In genomic region chr1:28369518-28370219, GRCh38 we compare ENCODE assay signal across 1 cellular context.
TF ChIP-seq lines count a peak whose summit lies in the region.

PHACTR4 (plus strand) TSS chr1:28369740; CDS start chr1:28407448, 37,708 bp downstream.

TF ChIP-seq in K562, 482 proteins besides CTCF, POLR2A, EP300 and RAD21 (continued from another document):
- TF ChIP-seq TAF15 (IDR thresholded peaks at IDR 0.05; ENCODE audit: low read depth, low read length), result no peak
- TF ChIP-seq ATF1 (CRISPR knock-in tag; IDR thresholded peaks at IDR 0.05), result no peak
- TF ChIP-seq ATF1 (tag; IDR thresholded peaks at IDR 0.05), result peak; percentile 93
- TF ChIP-seq POLR2B (IDR thresholded peaks at IDR 0.05; ENCODE audit: low read depth, partially characterized antibody), result peak; percentile 98
- no peak for TF ChIP-seq STAT5A (IDR thresholded peaks at IDR 0.05; ENCODE audit: borderline replicate concordance, low read length)
- TF ChIP-seq ZNF583 (CRISPR knock-in tag; IDR thresholded peaks at IDR 0.05), result no peak
- TF ChIP-seq TEAD4 (IDR thresholded peaks at IDR 0.05; ENCODE audit: low read length), result no peak; the same call in 1 of the 2 replicates
- TF ChIP-seq TEAD4 (CRISPR knock-in tag; IDR thresholded peaks at IDR 0.05; ENCODE audit: borderline replicate concordance), result no peak
- no peak for TF ChIP-seq ZNF324 (CRISPR knock-in tag; IDR thresholded peaks at IDR 0.05)
- TF ChIP-seq, protein P1, sequence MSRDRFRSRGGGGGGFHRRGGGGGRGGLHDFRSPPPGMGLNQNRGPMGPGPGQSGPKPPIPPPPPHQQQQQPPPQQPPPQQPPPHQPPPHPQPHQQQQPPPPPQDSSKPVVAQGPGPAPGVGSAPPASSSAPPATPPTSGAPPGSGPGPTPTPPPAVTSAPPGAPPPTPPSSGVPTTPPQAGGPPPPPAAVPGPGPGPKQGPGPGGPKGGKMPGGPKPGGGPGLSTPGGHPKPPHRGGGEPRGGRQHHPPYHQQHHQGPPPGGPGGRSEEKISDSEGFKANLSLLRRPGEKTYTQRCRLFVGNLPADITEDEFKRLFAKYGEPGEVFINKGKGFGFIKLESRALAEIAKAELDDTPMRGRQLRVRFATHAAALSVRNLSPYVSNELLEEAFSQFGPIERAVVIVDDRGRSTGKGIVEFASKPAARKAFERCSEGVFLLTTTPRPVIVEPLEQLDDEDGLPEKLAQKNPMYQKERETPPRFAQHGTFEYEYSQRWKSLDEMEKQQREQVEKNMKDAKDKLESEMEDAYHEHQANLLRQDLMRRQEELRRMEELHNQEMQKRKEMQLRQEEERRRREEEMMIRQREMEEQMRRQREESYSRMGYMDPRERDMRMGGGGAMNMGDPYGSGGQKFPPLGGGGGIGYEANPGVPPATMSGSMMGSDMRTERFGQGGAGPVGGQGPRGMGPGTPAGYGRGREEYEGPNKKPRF (IDR thresholded peaks at IDR 0.05; ENCODE audit: low read depth, low read length), result no peak
- no peak for TF ChIP-seq TFAM (CRISPR knock-in tag; conservative IDR thresholded peaks at IDR 0.05)
- no peak for TF ChIP-seq ZMIZ1 (IDR thresholded peaks at IDR 0.05; ENCODE audit: low read depth in 2 of 2, low read length in 2 of 2)
- TF ChIP-seq CHCHD3 (CRISPR knock-in tag; IDR thresholded peaks at IDR 0.05), result no peak
- TF ChIP-seq LARP7 (IDR thresholded peaks at IDR 0.05), result no peak
- TF ChIP-seq, protein P2, sequence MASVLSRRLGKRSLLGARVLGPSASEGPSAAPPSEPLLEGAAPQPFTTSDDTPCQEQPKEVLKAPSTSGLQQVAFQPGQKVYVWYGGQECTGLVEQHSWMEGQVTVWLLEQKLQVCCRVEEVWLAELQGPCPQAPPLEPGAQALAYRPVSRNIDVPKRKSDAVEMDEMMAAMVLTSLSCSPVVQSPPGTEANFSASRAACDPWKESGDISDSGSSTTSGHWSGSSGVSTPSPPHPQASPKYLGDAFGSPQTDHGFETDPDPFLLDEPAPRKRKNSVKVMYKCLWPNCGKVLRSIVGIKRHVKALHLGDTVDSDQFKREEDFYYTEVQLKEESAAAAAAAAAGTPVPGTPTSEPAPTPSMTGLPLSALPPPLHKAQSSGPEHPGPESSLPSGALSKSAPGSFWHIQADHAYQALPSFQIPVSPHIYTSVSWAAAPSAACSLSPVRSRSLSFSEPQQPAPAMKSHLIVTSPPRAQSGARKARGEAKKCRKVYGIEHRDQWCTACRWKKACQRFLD (CRISPR knock-in tag; IDR thresholded peaks at IDR 0.05), result peak; percentile 94
- no peak for TF ChIP-seq SRSF7 (optimal IDR thresholded peaks at IDR 0.05; ENCODE audit: low read depth, low read length)
- 0 out of 2 replicates have a peak, but pooled peaks have one; percentile 67 for TF ChIP-seq ZNF232 (CRISPR knock-in tag; IDR thresholded peaks at IDR 0.05)
- TF ChIP-seq ZNF778 (CRISPR knock-in tag; IDR thresholded peaks at IDR 0.05), result no peak
- TF ChIP-seq REST (CRISPR knock-in tag; IDR thresholded peaks at IDR 0.05; ENCODE audit: low read depth), result 0 out of 2 replicates have a peak, but pooled peaks have one; percentile 47
- TF ChIP-seq CREB1 (IDR thresholded peaks at IDR 0.05), result peak; percentile 78
- TF ChIP-seq CREB1 (CRISPR knock-in tag; IDR thresholded peaks at IDR 0.05), result peak; percentile 81
- TF ChIP-seq RFX1 (IDR thresholded peaks at IDR 0.05), result no peak; the same call in 1 of the 2 replicates
- no peak for TF ChIP-seq CREBBP (IDR thresholded peaks at IDR 0.05; ENCODE audit: low read depth, low read length)
- peak; percentile 15; the same call in 1 of the 2 replicates for TF ChIP-seq MAFK (IDR thresholded peaks at IDR 0.05; ENCODE audit: low read length)
- TF ChIP-seq GATA2 (CRISPR knock-in tag; IDR thresholded peaks at IDR 0.05), result no peak
- TF ChIP-seq MTF1 (CRISPR knock-in tag; IDR thresholded peaks at IDR 0.05; ENCODE audit: borderline replicate concordance), result no peak
- TF ChIP-seq ESRRB (CRISPR knock-in tag; IDR thresholded peaks at IDR 0.05; ENCODE audit: borderline replicate concordance), result no peak
- TF ChIP-seq, protein P3, sequence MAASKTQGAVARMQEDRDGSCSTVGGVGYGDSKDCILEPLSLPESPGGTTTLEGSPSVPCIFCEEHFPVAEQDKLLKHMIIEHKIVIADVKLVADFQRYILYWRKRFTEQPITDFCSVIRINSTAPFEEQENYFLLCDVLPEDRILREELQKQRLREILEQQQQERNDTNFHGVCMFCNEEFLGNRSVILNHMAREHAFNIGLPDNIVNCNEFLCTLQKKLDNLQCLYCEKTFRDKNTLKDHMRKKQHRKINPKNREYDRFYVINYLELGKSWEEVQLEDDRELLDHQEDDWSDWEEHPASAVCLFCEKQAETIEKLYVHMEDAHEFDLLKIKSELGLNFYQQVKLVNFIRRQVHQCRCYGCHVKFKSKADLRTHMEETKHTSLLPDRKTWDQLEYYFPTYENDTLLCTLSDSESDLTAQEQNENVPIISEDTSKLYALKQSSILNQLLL (CRISPR knock-in tag; IDR thresholded peaks at IDR 0.05; ENCODE audit: borderline replicate concordance), result no peak
- TF ChIP-seq MAFG (tag; conservative IDR thresholded peaks at IDR 0.05), result no peak
- no peak for TF ChIP-seq CHD2 (IDR thresholded peaks at IDR 0.05; ENCODE audit: low read depth, low read length)
- TF ChIP-seq ZNF134 (CRISPR knock-in tag; conservative IDR thresholded peaks at IDR 0.05), result no peak
- TF ChIP-seq ZNF174 (CRISPR knock-in tag; IDR thresholded peaks at IDR 0.05), result no peak
- no peak; the same call in 1 of the 2 replicates for TF ChIP-seq ZNF12 (CRISPR knock-in tag; IDR thresholded peaks at IDR 0.05)
TF ChIP-seq in K562: peak in this region for 171.
